In genomic region chr4:55793479-55793878, GRCh38 we compare ENCODE assay signal across 1 cellular context.
TF ChIP-seq lines count a peak whose summit lies in the region.

No MANE protein-coding gene starts in this region.

TF ChIP-seq in GM23338, 12 proteins besides CTCF, POLR2A, EP300 and RAD21:
- no peak for TF ChIP-seq ZNF114 (CRISPR knock-in tag; IDR thresholded peaks at IDR 0.05)
- no peak for TF ChIP-seq STAT1 (IDR thresholded peaks at IDR 0.05; ENCODE audit: unreplicated experiment)
- no peak for TF ChIP-seq NANOG (IDR thresholded peaks at IDR 0.05; ENCODE audit: borderline replicate concordance)
- no peak for TF ChIP-seq POLR2AphosphoS5 (IDR thresholded peaks at IDR 0.05; ENCODE audit: low read depth)
- no peak for TF ChIP-seq ZNF462 (CRISPR knock-in tag; IDR thresholded peaks at IDR 0.05)
- no peak for TF ChIP-seq ETS1 (IDR thresholded peaks at IDR 0.05)
- no peak for TF ChIP-seq JUNB (IDR thresholded peaks at IDR 0.05; ENCODE audit: unreplicated experiment)
- no peak for TF ChIP-seq EZH2phosphoT487 (IDR thresholded peaks at IDR 0.05; ENCODE audit: unreplicated experiment)
- TF ChIP-seq CREB1 (CRISPR knock-in tag; IDR thresholded peaks at IDR 0.05; ENCODE audit: low read depth) = no peak
- TF ChIP-seq EZH2 (IDR thresholded peaks at IDR 0.05; ENCODE audit: low read depth, unreplicated experiment) = no peak
- TF ChIP-seq REST (IDR thresholded peaks at IDR 0.05; ENCODE audit: unreplicated experiment) = no peak
- TF ChIP-seq ZNF331 (CRISPR knock-in tag; IDR thresholded peaks at IDR 0.05; ENCODE audit: low read depth) = no peak
